1 cellular context compared by ENCODE assay signal in the genomic region with DNA sequence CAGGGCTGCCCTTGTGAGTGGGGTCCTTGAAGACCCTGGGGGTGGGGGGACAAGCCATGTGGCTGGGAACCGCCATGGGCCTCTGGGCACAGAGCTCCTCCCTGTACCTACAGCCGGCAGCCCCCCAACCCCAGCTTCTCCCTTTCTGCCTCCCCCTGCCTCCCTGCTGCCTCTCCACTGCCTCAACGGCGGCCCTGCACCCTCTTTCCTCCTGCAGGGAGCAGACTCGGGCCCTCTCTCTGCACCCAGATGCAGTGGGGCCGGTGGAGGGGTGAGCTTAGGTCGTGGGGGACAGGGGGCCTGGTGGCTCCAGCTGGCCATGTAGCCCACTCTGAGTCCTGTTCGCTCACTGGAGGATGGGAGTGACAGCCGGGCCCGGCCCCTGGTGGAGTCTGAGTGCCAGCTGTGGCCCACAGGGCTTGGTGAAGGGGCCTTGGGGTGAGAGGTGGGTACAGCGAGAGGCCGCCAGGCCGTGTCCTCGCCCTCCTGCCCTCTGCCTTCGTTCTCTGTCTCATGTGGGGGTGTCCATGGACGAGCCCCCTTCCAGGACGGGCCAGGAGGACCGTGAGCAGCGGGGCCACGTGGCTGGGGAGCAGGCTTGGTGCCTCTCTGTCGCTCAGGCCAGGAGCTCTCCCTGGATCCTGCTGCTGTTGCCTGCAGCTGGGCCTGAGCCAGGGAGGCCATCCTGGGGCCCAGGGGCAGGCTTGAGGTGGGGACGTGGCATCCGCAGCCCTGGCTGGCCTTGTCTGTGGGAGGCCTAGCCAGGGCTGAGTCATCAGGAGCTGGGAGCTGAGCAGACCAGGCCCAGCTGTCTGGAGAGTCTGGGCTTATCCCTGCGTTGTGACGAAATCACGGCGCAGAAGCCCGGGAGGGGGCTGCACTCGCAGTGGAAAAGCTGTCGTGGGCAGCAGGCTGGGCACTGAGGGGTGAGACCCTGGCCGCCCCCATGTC.
A peak's percentile ranks its signal among the peaks of the same experiment; 100 is the strongest.
TF ChIP-seq lines count a peak whose summit lies in the region.

No MANE protein-coding gene starts in this region.

TF ChIP-seq in K562, 482 proteins besides CTCF, POLR2A, EP300 and RAD21 (continued from another document):
- TF ChIP-seq ATF3 (IDR thresholded peaks at IDR 0.05): peak; percentile 62
- no peak for TF ChIP-seq ATF3 (CRISPR knock-in tag; conservative IDR thresholded peaks at IDR 0.05)
- TF ChIP-seq, protein P1, sequence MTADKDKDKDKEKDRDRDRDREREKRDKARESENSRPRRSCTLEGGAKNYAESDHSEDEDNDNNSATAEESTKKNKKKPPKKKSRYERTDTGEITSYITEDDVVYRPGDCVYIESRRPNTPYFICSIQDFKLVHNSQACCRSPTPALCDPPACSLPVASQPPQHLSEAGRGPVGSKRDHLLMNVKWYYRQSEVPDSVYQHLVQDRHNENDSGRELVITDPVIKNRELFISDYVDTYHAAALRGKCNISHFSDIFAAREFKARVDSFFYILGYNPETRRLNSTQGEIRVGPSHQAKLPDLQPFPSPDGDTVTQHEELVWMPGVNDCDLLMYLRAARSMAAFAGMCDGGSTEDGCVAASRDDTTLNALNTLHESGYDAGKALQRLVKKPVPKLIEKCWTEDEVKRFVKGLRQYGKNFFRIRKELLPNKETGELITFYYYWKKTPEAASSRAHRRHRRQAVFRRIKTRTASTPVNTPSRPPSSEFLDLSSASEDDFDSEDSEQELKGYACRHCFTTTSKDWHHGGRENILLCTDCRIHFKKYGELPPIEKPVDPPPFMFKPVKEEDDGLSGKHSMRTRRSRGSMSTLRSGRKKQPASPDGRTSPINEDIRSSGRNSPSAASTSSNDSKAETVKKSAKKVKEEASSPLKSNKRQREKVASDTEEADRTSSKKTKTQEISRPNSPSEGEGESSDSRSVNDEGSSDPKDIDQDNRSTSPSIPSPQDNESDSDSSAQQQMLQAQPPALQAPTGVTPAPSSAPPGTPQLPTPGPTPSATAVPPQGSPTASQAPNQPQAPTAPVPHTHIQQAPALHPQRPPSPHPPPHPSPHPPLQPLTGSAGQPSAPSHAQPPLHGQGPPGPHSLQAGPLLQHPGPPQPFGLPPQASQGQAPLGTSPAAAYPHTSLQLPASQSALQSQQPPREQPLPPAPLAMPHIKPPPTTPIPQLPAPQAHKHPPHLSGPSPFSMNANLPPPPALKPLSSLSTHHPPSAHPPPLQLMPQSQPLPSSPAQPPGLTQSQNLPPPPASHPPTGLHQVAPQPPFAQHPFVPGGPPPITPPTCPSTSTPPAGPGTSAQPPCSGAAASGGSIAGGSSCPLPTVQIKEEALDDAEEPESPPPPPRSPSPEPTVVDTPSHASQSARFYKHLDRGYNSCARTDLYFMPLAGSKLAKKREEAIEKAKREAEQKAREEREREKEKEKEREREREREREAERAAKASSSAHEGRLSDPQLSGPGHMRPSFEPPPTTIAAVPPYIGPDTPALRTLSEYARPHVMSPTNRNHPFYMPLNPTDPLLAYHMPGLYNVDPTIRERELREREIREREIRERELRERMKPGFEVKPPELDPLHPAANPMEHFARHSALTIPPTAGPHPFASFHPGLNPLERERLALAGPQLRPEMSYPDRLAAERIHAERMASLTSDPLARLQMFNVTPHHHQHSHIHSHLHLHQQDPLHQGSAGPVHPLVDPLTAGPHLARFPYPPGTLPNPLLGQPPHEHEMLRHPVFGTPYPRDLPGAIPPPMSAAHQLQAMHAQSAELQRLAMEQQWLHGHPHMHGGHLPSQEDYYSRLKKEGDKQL (CRISPR knock-in tag; IDR thresholded peaks at IDR 0.05; ENCODE audit: borderline replicate concordance): no peak
- no peak for TF ChIP-seq UBTF (IDR thresholded peaks at IDR 0.05; ENCODE audit: borderline replicate concordance in 1 of 2, low read depth in 2 of 2, low read length in 2 of 2)
- no peak for TF ChIP-seq SP2 (IDR thresholded peaks at IDR 0.05; ENCODE audit: extremely low read depth, low read depth, low read length, poor library complexity, severe bottlenecking)
- TF ChIP-seq JUND (IDR thresholded peaks at IDR 0.05; ENCODE audit: borderline replicate concordance, low read depth, low read length): peak; percentile 43; the same call in 1 of the 2 replicates
- TF ChIP-seq JUND (tag; IDR thresholded peaks at IDR 0.05; ENCODE audit: borderline replicate concordance, low read depth, low read length): no peak
- peak; percentile 28; the same call in 1 of the 2 replicates for TF ChIP-seq FOSL1 (tag; conservative IDR thresholded peaks at IDR 0.05)
- TF ChIP-seq, protein P2, sequence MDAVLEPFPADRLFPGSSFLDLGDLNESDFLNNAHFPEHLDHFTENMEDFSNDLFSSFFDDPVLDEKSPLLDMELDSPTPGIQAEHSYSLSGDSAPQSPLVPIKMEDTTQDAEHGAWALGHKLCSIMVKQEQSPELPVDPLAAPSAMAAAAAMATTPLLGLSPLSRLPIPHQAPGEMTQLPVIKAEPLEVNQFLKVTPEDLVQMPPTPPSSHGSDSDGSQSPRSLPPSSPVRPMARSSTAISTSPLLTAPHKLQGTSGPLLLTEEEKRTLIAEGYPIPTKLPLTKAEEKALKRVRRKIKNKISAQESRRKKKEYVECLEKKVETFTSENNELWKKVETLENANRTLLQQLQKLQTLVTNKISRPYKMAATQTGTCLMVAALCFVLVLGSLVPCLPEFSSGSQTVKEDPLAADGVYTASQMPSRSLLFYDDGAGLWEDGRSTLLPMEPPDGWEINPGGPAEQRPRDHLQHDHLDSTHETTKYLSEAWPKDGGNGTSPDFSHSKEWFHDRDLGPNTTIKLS (IDR thresholded peaks at IDR 0.05; ENCODE audit: borderline replicate concordance, low read depth): peak; percentile 40; the same call in 1 of the 2 replicates
TF ChIP-seq in K562: peak in this region for 5.
